ENCODE assay signal across 9 cellular contexts in genomic region chr7:13981070-13981469, GRCh38. TPM values are rescaled to one million over a fixed set of nuclear protein-coding genes. Genes with fewer than 3 reads are reported as not detected.
DNase-seq lines count a peak whose midpoint lies in the region; ATAC-seq, FAIRE-seq and TF ChIP-seq lines count a peak whose summit lies in the region.
"Had no signal": no experiment of that assay in that cellular context is flagged by ENCODE, and none has a peak within 500 bp of the region (broad histone marks: within the 10 kb centered on the region; RNA-seq: fewer than 3 reads in every experiment).

No MANE protein-coding gene starts in this region.

- ATAC-seq in Right ventricle myocardium inferior: peak; percentile 98
- peak; percentile 34 for ATAC-seq in GM12878

- no peak overlapping the region for H3K27ac ChIP-seq in GM12878 (ENCODE audit: control insufficient read depth, insufficient read depth)
- H3K27ac ChIP-seq: C4-2B had no signal

- 28% methylated on average over 3 of the region's 3 CpGs for WGBS in GM12878 (ENCODE audit: insufficient coverage, insufficient replicate concordance, low lambda C conversion rate, missing lambda C conversion rate)

- H3K9me3 ChIP-seq in GM12878 (replicated peaks; ENCODE audit: control insufficient read depth, insufficient read depth, low read length): no peaks in the 10 kb centered on the region

- no peaks in the 10 kb centered on the region for H4K20me1 ChIP-seq in GM12878 (ENCODE audit: control insufficient read depth, insufficient read depth)

- H3K4me3 ChIP-seq in GM12878: no peak overlapping the region

- SMC1A ChIA-PET in GM12878 (lab: Charles Lee; ENCODE audit: uncharacterized antibody, unreplicated experiment): interaction anchor here (0.7 to 1.9 kb wide), 5 partner anchors 8 to 1035 kb away, joined by 3 to 7 read pairs (median 4); partner anchors contain the start of gene ETV1

- in situ Hi-C loops in GM12878 (cut with MboI): no loop called here

- no peak for TF ChIP-seq EP300 in GM12878 (IDR thresholded peaks at IDR 0.05; ENCODE audit: borderline replicate concordance in 1 of 2, control insufficient read depth in 1 of 2, low read depth in 2 of 2, low read length in 2 of 2)

- H3K4me1 ChIP-seq in GM12878 (ENCODE audit: control insufficient read depth, insufficient read depth, low read length): no peaks in the 10 kb centered on the region

- RAD21 ChIA-PET in GM12878 (lab: Charles Lee; ENCODE audit: unreplicated experiment): interaction anchor here (2.0 kb wide), 1 partner anchor 9 kb away, joined by 6 read pairs; the partner anchor contains the start of gene ETV1

- no peak for TF ChIP-seq RAD21 in GM12878 (IDR thresholded peaks at IDR 0.05; ENCODE audit: insufficient read depth, low read depth, low read length)

- POLR2A ChIA-PET in GM12878 (lab: Charles Lee): interaction anchor here (1.8 kb wide), 1 partner anchor 9 kb away, joined by 6 read pairs; the partner anchor contains the start of gene ETV1

- CTCF ChIA-PET in GM12878 (lab: Yijun Ruan, JAX): no interaction called here

- no peak for DNase-seq in Right ventricle myocardium inferior (ENCODE audit: missing footprints)
- no peak for DNase-seq in cardiac septum (ENCODE audit: low spot score)
- no peak for DNase-seq in GM12878 (ENCODE audit: low read depth, low spot score)
- peak; percentile 98 for DNase-seq in iris pigment epithelial cell (ENCODE audit: low read depth)
- no peak for DNase-seq in GM19240 (ENCODE audit: insufficient read length, low spot score)
- no peak for DNase-seq in NCI-H1694 (lab: John Stamatoyannopoulos, UW)
- no peak for DNase-seq in DMS79 treated with DMSO at 0.1 percent for 48 hours (lab: John Stamatoyannopoulos, UW)
- no peak for DNase-seq in NCI-H1694 treated with DMSO at 0.1 percent for 48 hours (lab: John Stamatoyannopoulos, UW)

- no peak overlapping the region for H2AFZ ChIP-seq in GM12878 (ENCODE audit: control insufficient read depth, low read depth, low read length)

- no peak for TF ChIP-seq CTCF in GM12878 (IDR thresholded peaks at IDR 0.05 in 2 of 3, conservative IDR thresholded peaks at IDR 0.05 in 1 of 3; ENCODE audit: control insufficient read depth in 2 of 3, extremely low read depth in 1 of 3, insufficient read depth in 1 of 3, low read depth in 3 of 3, low read length in 3 of 3)

- no peak for TF ChIP-seq POLR2A in GM12878 (IDR thresholded peaks at IDR 0.05; ENCODE audit: low read depth, low read length)

- H3K27me3 ChIP-seq in GM12878 (replicated peaks in 1 of 2; ENCODE audit: control insufficient read depth in 2 of 2, insufficient read depth in 2 of 2, low read length in 1 of 2): no peaks in the 10 kb centered on the region

- no TSS peak for BruUV-seq in GM12878 (replicated peaks; lab: Mats Ljungman, UMichigan)

- H3K36me3 ChIP-seq in GM12878 (ENCODE audit: control insufficient read depth in 2 of 2, insufficient read depth in 2 of 2, low read length in 1 of 2): no peaks in the 10 kb centered on the region

- intact Hi-C loops in Right ventricle myocardium inferior (cut with DNase I) (no loop called here), cardiac septum (cut with DNase I) (no loop called here), GM12878 (cut with micrococcal nuclease; ENCODE audit: unreplicated experiment) (no loop called here)

- FAIRE-seq in GM12878 (lab: Jason Lieb, UNC): no peak

- H3K4me2 ChIP-seq in GM12878 (ENCODE audit: control insufficient read depth, insufficient read depth): no peak overlapping the region

- no peaks in the 10 kb centered on the region for H3K79me2 ChIP-seq in GM12878 (ENCODE audit: control insufficient read depth, insufficient read depth, low read length)

- no peak overlapping the region for H3K9ac ChIP-seq in GM12878 (ENCODE audit: control insufficient read depth, insufficient read depth, low read length)

TF ChIP-seq in GM12878, 131 proteins besides CTCF, POLR2A, EP300 and RAD21 (continues in another document):
- TF ChIP-seq ZNF687 (IDR thresholded peaks at IDR 0.05) (no peak), TCF12 (IDR thresholded peaks at IDR 0.05; ENCODE audit: low read depth, low read length) (no peak), SREBF1 (IDR thresholded peaks at IDR 0.05; ENCODE audit: low read length) (no peak), ZBTB33 (IDR thresholded peaks at IDR 0.05) (no peak), NR2F1 (conservative IDR thresholded peaks at IDR 0.05) (no peak), IKZF1 (conservative IDR thresholded peaks at IDR 0.05) (no peak), ETV6 (conservative IDR thresholded peaks at IDR 0.05 in 1 of 2, IDR thresholded peaks at IDR 0.05 in 1 of 2; ENCODE audit: borderline replicate concordance in 1 of 2, low read depth in 1 of 2) (no peak), STAT3 (IDR thresholded peaks at IDR 0.05; ENCODE audit: low read depth, low read length) (no peak), CBX5 (IDR thresholded peaks at IDR 0.05; ENCODE audit: low read depth) (no peak), BMI1 (IDR thresholded peaks at IDR 0.05; ENCODE audit: borderline replicate concordance) (no peak)

RNA-seq across cellular contexts. Expression of gene ETV1, which starts 8.4 kb away (rescaled TPM):
- total RNA-seq in Right ventricle myocardium inferior (27.9 TPM), cardiac septum (165 TPM), GM12878 (2014; rRNA removed) (0.71 TPM in 1 of 2 replicates, not detected in the other), GM12878 (2014; rRNA removed; fragmentation: Illumina TruSeq; extraction: Trizol) (not detected in 2 replicates), GM12878 (2021) (0.13 and 0.28 TPM in 2 replicates)
- total RNA-seq in GM12878 (2013; cell fraction: nucleolus; rRNA removed): 12.6 and 14.2 TPM in 2 replicates
- polyA plus RNA-seq in GM12878 (2011; ENCODE audit: low read depth): not detected
- polyA plus RNA-seq in GM12878 (2011; rRNA removed) (5.3 and 9.3 TPM in 2 replicates), GM12878 (2014; fragmentation: Illumina TruSeq; extraction: Trizol) (0.03 TPM in 1 of 2 replicates, not detected in the other), GM12878 (2014; fragmentation: Nextera tagmentation; extraction: Ambion mirVana) (under 1 TPM in 1 of 2 experiments, not detected in 1; 0.05 TPM), GM12878 (2014; rRNA removed) (not detected in 2 replicates), GM12878 (2016; fragmentation: Nextera tagmentation; extraction: Ambion mirVana) (under 1 TPM; 0.03 to 0.28 TPM)
- polyA plus RNA-seq in GM12878 (2011; cell fraction: cytosol; rRNA removed): 9.9 and 10.7 TPM in 2 replicates
- 9.5 and 15.3 TPM in 2 replicates for polyA plus RNA-seq in GM12878 (2011; cell fraction: nucleus; rRNA removed)
- not detected in 2 replicates for polyA plus RNA-seq in GM12878 (2012)
- polyA minus RNA-seq in GM12878 (2011; rRNA and poly(A)+ RNA removed): 12.0 and 14.0 TPM in 2 replicates
- polyA minus RNA-seq in GM12878 (2011; cell fraction: cytosol; rRNA and poly(A)+ RNA removed): 3.7 and 4.7 TPM in 2 replicates
- polyA minus RNA-seq in GM12878 (2011; cell fraction: nucleus; rRNA and poly(A)+ RNA removed): 6.5 and 20.4 TPM in 2 replicates
